Comparison of ENCODE assay signal across 23 cellular contexts in genomic region chr9:136368190-136368589, GRCh38.
"Had no signal": no experiment of that assay in that cellular context is flagged by ENCODE, and none has a peak within 500 bp of the region (broad histone marks: within the 10 kb centered on the region; RNA-seq: fewer than 3 reads in every experiment).

No MANE protein-coding gene starts in this region.

- H3K4me3 Mint-ChIP-seq: activated naive CD4-positive, alpha-beta T cell treated with anti-CD3 and anti-CD28 coated beads, Interleukin-2, amount 50 U/mL, for 24 hours; nephron progenitor cell; T-helper 1 cell treated with Interleukin-12 subunit alpha and Interleukin-12 subunit beta and Interleukin-4 antibody, amounts not matched to agents 30 μg/mL and 1 μg/mL, for 36 hours had no signal

- H3K27ac Mint-ChIP-seq: activated naive CD4-positive, alpha-beta T cell treated with anti-CD3 and anti-CD28 coated beads, Interleukin-2, amount 50 U/mL, for 24 hours; nephron progenitor cell; progenitor cell of endocrine pancreas; T-helper 1 cell treated with Interleukin-12 subunit alpha and Interleukin-12 subunit beta and Interleukin-4 antibody, amounts not matched to agents 30 μg/mL and 1 μg/mL, for 36 hours had no signal

- H3K36me3 Mint-ChIP-seq: activated naive CD4-positive, alpha-beta T cell treated with anti-CD3 and anti-CD28 coated beads, Interleukin-2, amount 50 U/mL, for 24 hours had no signal

- H3K4me1 Mint-ChIP-seq: activated naive CD4-positive, alpha-beta T cell treated with anti-CD3 and anti-CD28 coated beads, Interleukin-2, amount 50 U/mL, for 24 hours had no signal

- H3K36me3 ChIP-seq: breast epithelium, esophagus muscularis mucosa, gastroesophageal sphincter, heart left ventricle, left ventricle myocardium inferior, upper lobe of right lung had no signal

- DNase-seq: activated CD4-positive, alpha-beta T cell treated with anti-CD3 and anti-CD28 coated beads for 1 hour; activated CD8-positive, alpha-beta memory T cell treated with anti-CD3 and anti-CD28 coated beads for 24 hours; activated CD8-positive, alpha-beta memory T cell treated with anti-CD3 and anti-CD28 coated beads, Interleukin-2, amount 50 U/mL, for 48 hours; activated gamma-delta T cell; cortex of kidney; effector CD4-positive, alpha-beta T cell; heart left ventricle; kidney glomerular epithelial cell; left ventricle myocardium inferior; mammary epithelial cell; midbrain; nephron progenitor cell; stimulated activated CD4-positive, alpha-beta T cell treated with anti-CD3 and anti-CD28 coated beads, Interleukin-12 subunit alpha, Interleukin-12 subunit beta, amount 100 ng/mL, for 4 hours; stimulated activated CD4-positive, alpha-beta T cell treated with anti-CD3 and anti-CD28 coated beads, Interleukin-1b, Interleukin-23, amount 100 ng/mL, for 48 hours; stimulated activated CD8-positive, alpha-beta memory T cell treated with anti-CD3 and anti-CD28 coated beads, Interleukin-4, amount 100 ng/mL, for 48 hours; stimulated activated naive CD4-positive, alpha-beta T cell; upper lobe of right lung had no signal

- ATAC-seq: gastroesophageal sphincter, heart left ventricle, upper lobe of right lung had no signal

- H3K9me3 Mint-ChIP-seq: activated naive CD4-positive, alpha-beta T cell treated with anti-CD3 and anti-CD28 coated beads, Interleukin-2, amount 50 U/mL, for 24 hours; nephron progenitor cell; T-helper 1 cell treated with Interleukin-12 subunit alpha and Interleukin-12 subunit beta and Interleukin-4 antibody, amounts not matched to agents 30 μg/mL and 1 μg/mL, for 36 hours had no signal

- H3K27me3 Mint-ChIP-seq: progenitor cell of endocrine pancreas had no signal

- H3K4me3 ChIP-seq: breast epithelium, esophagus muscularis mucosa, gastroesophageal sphincter, heart left ventricle, left ventricle myocardium inferior, upper lobe of right lung had no signal

- H3K27me3 ChIP-seq: breast epithelium, heart left ventricle, upper lobe of right lung had no signal
